In genomic region chr2:72126186-72127100, GRCh38 we compare ENCODE assay signal across 24 cellular contexts. TPM values are rescaled to one million over a fixed set of nuclear protein-coding genes. Genes with fewer than 3 reads are reported as not detected.
DNase-seq lines count a peak whose midpoint lies in the region; ATAC-seq and TF ChIP-seq lines count a peak whose summit lies in the region.
"Had no signal": no experiment of that assay in that cellular context is flagged by ENCODE, and none has a peak within 500 bp of the region (broad histone marks: within the 10 kb centered on the region; RNA-seq: fewer than 3 reads in every experiment).

No MANE protein-coding gene starts in this region.

- CTCF ChIA-PET in HEK293 (lab: Yijun Ruan, JAX), result interaction anchor here (1.8 kb wide), 1 partner anchor 11 kb away, joined by 9 read pairs; no protein-coding TSS in a partner anchor
- CTCF ChIA-PET in activated CD8-positive, alpha-beta T cell treated with anti-CD3 and anti-CD28 coated beads for 36 hours (lab: Charles Lee), result interaction anchor here (2.5 kb wide), 1 partner anchor 11 kb away, joined by 8 read pairs; no protein-coding TSS in a partner anchor

- H3K4me1 ChIP-seq in BLaER1, result peaks cover 65% of the 10 kb centered on the region
- no peaks in the 10 kb centered on the region for H3K4me1 ChIP-seq in HEK293 (ENCODE audit: control insufficient read depth, insufficient read depth, low read length)
- no peaks in the 10 kb centered on the region for H3K4me1 ChIP-seq in gastroesophageal sphincter
- H3K4me1 ChIP-seq: esophagus muscularis mucosa, gastrocnemius medialis, transverse colon had no signal

- TF ChIP-seq EP300 in gastroesophageal sphincter (IDR thresholded peaks at IDR 0.05), result no peak

- no peak overlapping the region for H3K27ac Mint-ChIP-seq in activated CD8-positive, alpha-beta T cell treated with anti-CD3 and anti-CD28 coated beads for 36 hours
- peak overlapping the region; percentile 89 for H3K27ac Mint-ChIP-seq in mesothelial cell of epicardium
- H3K27ac Mint-ChIP-seq: CD4-positive, CD25-positive, alpha-beta regulatory T cell; natural killer cell had no signal

- H3K9me3 Mint-ChIP-seq in activated CD8-positive, alpha-beta T cell treated with anti-CD3 and anti-CD28 coated beads for 36 hours, result peaks cover 7% of the 10 kb centered on the region
- peaks cover 14% of the 10 kb centered on the region for H3K9me3 Mint-ChIP-seq in mesothelial cell of epicardium

- intact Hi-C loops in activated CD8-positive, alpha-beta T cell treated with anti-CD3 and anti-CD28 coated beads for 36 hours (cut with micrococcal nuclease), result no loop called here

- peaks cover 15% of the 10 kb centered on the region for H3K27me3 Mint-ChIP-seq in activated CD8-positive, alpha-beta T cell treated with anti-CD3 and anti-CD28 coated beads for 36 hours
- no peaks in the 10 kb centered on the region for H3K27me3 Mint-ChIP-seq in mesothelial cell of epicardium (ENCODE audit: low read depth)
- H3K27me3 Mint-ChIP-seq: CD4-positive, CD25-positive, alpha-beta regulatory T cell had no signal

- no peaks in the 10 kb centered on the region for H3K36me3 Mint-ChIP-seq in activated CD8-positive, alpha-beta T cell treated with anti-CD3 and anti-CD28 coated beads for 36 hours (ENCODE audit: low read depth)
- peaks cover 23% of the 10 kb centered on the region for H3K36me3 Mint-ChIP-seq in mesothelial cell of epicardium
- H3K36me3 Mint-ChIP-seq: CD4-positive, CD25-positive, alpha-beta regulatory T cell had no signal

- no peak for DNase-seq in activated CD8-positive, alpha-beta T cell treated with anti-CD3 and anti-CD28 coated beads for 36 hours
- no peak for DNase-seq in mesothelial cell of epicardium (ENCODE audit: low spot score in 2 of 2, unreplicated experiment in 2 of 2)
- DNase-seq in inferior parietal cortex (ENCODE audit: extremely low spot score), result no peak
- DNase-seq in GM13977 (ENCODE audit: low spot score), result no peak
- DNase-seq: activated CD4-positive, alpha-beta T cell treated with anti-CD3 and anti-CD28 coated beads, Interleukin-2, amount 50 U/mL, for 1 hour; activated naive CD4-positive, alpha-beta T cell treated with Interleukin-2 at 50 U/mL for 16 hours; activated T-cell treated with anti-CD3 and anti-CD28 coated beads, Interleukin-2, amount 50 U/mL, for 1 hour; aorta; CD4-positive, CD25-positive, alpha-beta regulatory T cell; central memory CD4-positive, alpha-beta T cell; DMS 273 treated with DMSO at 0.1 percent for 48 hours; gastrocnemius medialis; natural killer cell; NCI-H1092 treated with DMSO at 0.1 percent for 48 hours; NCI-H524 treated with DMSO at 0.1 percent for 48 hours; stimulated activated naive CD4-positive, alpha-beta T cell; SW 1271; transverse colon had no signal

- peak overlapping the region; percentile 83 for H3K27ac ChIP-seq in BLaER1
- no peak overlapping the region for H3K27ac ChIP-seq in HEK293 (ENCODE audit: extremely low read depth, low read depth, low read length)
- no peak overlapping the region for H3K27ac ChIP-seq in gastroesophageal sphincter
- H3K27ac ChIP-seq: esophagus muscularis mucosa, gastrocnemius medialis, KMS-11, transverse colon had no signal

- in situ Hi-C loops in GM13977 (cut with MboI; ENCODE audit: low pct_unique_long_range_greater_than_20kb, low sequenced_read_pairs, unreplicated experiment), result no loop called here

- peak overlapping the region; percentile 77 for H3K4me2 ChIP-seq in BLaER1
- H3K4me2 ChIP-seq: KMS-11 had no signal

- no peaks in the 10 kb centered on the region for H3K4me1 Mint-ChIP-seq in activated CD8-positive, alpha-beta T cell treated with anti-CD3 and anti-CD28 coated beads for 36 hours (ENCODE audit: low read depth)
- H3K4me1 Mint-ChIP-seq in mesothelial cell of epicardium, result peaks cover 27% of the 10 kb centered on the region
- H3K4me1 Mint-ChIP-seq: CD4-positive, CD25-positive, alpha-beta regulatory T cell; natural killer cell had no signal

- 76 to 83% methylated on average over 2 to 6 of the region's 10 CpGs for WGBS in gastroesophageal sphincter (ENCODE audit: low coverage in 1 of 2), 2 donors

- ATAC-seq in activated CD8-positive, alpha-beta T cell treated with anti-CD3 and anti-CD28 coated beads for 36 hours, result peak; percentile 13
- ATAC-seq in GM21528 (IDR thresholded peaks at IDR 0.05; ENCODE audit: low FRiP score, unreplicated experiment), result no peak
- no peak for ATAC-seq in gastroesophageal sphincter
- ATAC-seq: gastrocnemius medialis, natural killer cell had no signal

- H4K20me1 ChIP-seq in BLaER1, result no peaks in the 10 kb centered on the region

- TF ChIP-seq CTCF in HEK293 (tag by site-specific recombination; IDR thresholded peaks at IDR 0.05) (no peak), mesothelial cell of epicardium (IDR thresholded peaks at IDR 0.05; ENCODE audit: unreplicated experiment) (no peak), GM13977 (IDR thresholded peaks at IDR 0.05; ENCODE audit: extremely low read depth, insufficient read depth, missing control alignments) (no peak), gastroesophageal sphincter (IDR thresholded peaks at IDR 0.05) (no peak)
- TF ChIP-seq CTCF in activated CD8-positive, alpha-beta T cell treated with anti-CD3 and anti-CD28 coated beads for 36 hours (IDR thresholded peaks at IDR 0.05), result no peak

- H3K4me3 ChIP-seq in BLaER1 (peak overlapping the region; percentile 38; the same call in 1 of the 2 replicates), HEK293 (ENCODE audit: low read depth, low read length) (no peak overlapping the region), gastroesophageal sphincter (no peak overlapping the region)
- H3K4me3 ChIP-seq: esophagus muscularis mucosa, gastrocnemius medialis, transverse colon had no signal

- POLR2A ChIA-PET in HEK293 (lab: Yijun Ruan, JAX), result no interaction called here
- POLR2A ChIA-PET in activated CD8-positive, alpha-beta T cell treated with anti-CD3 and anti-CD28 coated beads for 36 hours (lab: Charles Lee), result no interaction called here

- H3K27me3 ChIP-seq in BLaER1 (no peaks in the 10 kb centered on the region), gastroesophageal sphincter (peaks cover 40% of the 10 kb centered on the region)
- H3K27me3 ChIP-seq: gastrocnemius medialis had no signal

- no peak for TF ChIP-seq POLR2A in gastroesophageal sphincter (IDR thresholded peaks at IDR 0.05)

- H3K9ac ChIP-seq in BLaER1, result peak overlapping the region; percentile 12; the same call in 1 of the 2 replicates
- H3K9ac ChIP-seq: KMS-11 had no signal

- no peaks in the 10 kb centered on the region for H3K36me3 ChIP-seq in BLaER1
- H3K36me3 ChIP-seq in HEK293 (ENCODE audit: control insufficient read depth in 2 of 2, insufficient read depth in 1 of 2, low read length in 2 of 2), result no peaks in the 10 kb centered on the region
- H3K36me3 ChIP-seq in gastroesophageal sphincter, result no peaks in the 10 kb centered on the region
- H3K36me3 ChIP-seq: esophagus muscularis mucosa, gastrocnemius medialis, transverse colon had no signal

- H3K9me3 ChIP-seq in BLaER1 (peaks cover 15% of the 10 kb centered on the region), HEK293 (ENCODE audit: control insufficient read depth, insufficient read depth, low read depth, low read length) (no peaks in the 10 kb centered on the region; the same call in 1 of the 2 replicates), gastroesophageal sphincter (no peaks in the 10 kb centered on the region)
- H3K9me3 ChIP-seq: esophagus muscularis mucosa, gastrocnemius medialis, transverse colon had no signal

- no peak overlapping the region for H3K4me3 Mint-ChIP-seq in activated CD8-positive, alpha-beta T cell treated with anti-CD3 and anti-CD28 coated beads for 36 hours
- H3K4me3 Mint-ChIP-seq in mesothelial cell of epicardium, result no peak overlapping the region
- H3K4me3 Mint-ChIP-seq: CD4-positive, CD25-positive, alpha-beta regulatory T cell; natural killer cell had no signal

TF ChIP-seq in HEK293, 187 proteins besides CTCF, POLR2A, EP300 and RAD21:
- TF ChIP-seq ZNF362 (tag by site-specific recombination; IDR thresholded peaks at IDR 0.05), result no peak
- no peak for TF ChIP-seq KLF17 (tag by site-specific recombination; IDR thresholded peaks at IDR 0.05)
- no peak for TF ChIP-seq HOXC10 (CRISPR knock-in tag; IDR thresholded peaks at IDR 0.05)
- TF ChIP-seq ZNF549 (tag by site-specific recombination; IDR thresholded peaks at IDR 0.05), result no peak
- peak; percentile 18; the same call in 1 of the 2 replicates for TF ChIP-seq GLIS1 (tag by site-specific recombination; IDR thresholded peaks at IDR 0.05)
- no peak for TF ChIP-seq ZNF580 (tag by site-specific recombination; IDR thresholded peaks at IDR 0.05)
- TF ChIP-seq GLI2 (tag by site-specific recombination; IDR thresholded peaks at IDR 0.05; ENCODE audit: borderline replicate concordance, low read depth), result no peak
- TF ChIP-seq SCRT1 (tag by site-specific recombination; IDR thresholded peaks at IDR 0.05; ENCODE audit: borderline replicate concordance), result no peak

RNA-seq across cellular contexts. Expression of gene CYP26B1, which starts 21.2 kb away (rescaled TPM):
- not detected for total RNA-seq in activated CD8-positive, alpha-beta T cell treated with anti-CD3 and anti-CD28 coated beads for 36 hours
- total RNA-seq in mesothelial cell of epicardium, result 1,290 to 1,322 TPM (median 1,292 TPM) in 3 replicates
- 1 to 10 TPM in 2 of 4 donors, under 1 TPM in 2; 0.47 to 4.0 (median 1.4) TPM for total RNA-seq in gastroesophageal sphincter
- total RNA-seq: CD4-positive, CD25-positive, alpha-beta regulatory T cell; natural killer cell had no signal

Comparison
In these comparisons a context has a peak if more than half of its experiments do, and no peak if none do; other contexts are left out.
1. RNA of gene CYP26B1, which starts 21.2 kb away (total RNA-seq): 1,290 to 1,322 TPM in mesothelial cell of epicardium; 0.47 to 4.0 TPM in gastroesophageal sphincter and not detected in activated CD8-positive, alpha-beta T cell treated with anti-CD3 and anti-CD28 coated beads for 36 hours; every median in the first group is over 100 times any median in the second.